In genomic region chr9:96383165-96383939, GRCh38 we compare ENCODE assay signal across 8 cellular contexts. TPM values are rescaled to one million over a fixed set of nuclear protein-coding genes. Genes with fewer than 3 reads are reported as not detected.
DNase-seq lines count a peak whose midpoint lies in the region; ATAC-seq, FAIRE-seq and TF ChIP-seq lines count a peak whose summit lies in the region.

Gene SLC35D2, minus strand, starts transcription at chr9:96383711. Its CDS starts 77 bp downstream, at chr9:96383634.

- no peak for FAIRE-seq in astrocyte (lab: Jason Lieb, UNC)

- H3K4me1 ChIP-seq in astrocyte (ENCODE audit: insufficient read depth, low read length), result peaks cover 6% of the 10 kb centered on the region
- peaks cover 3 to 41% (median 20%) of the 10 kb centered on the region in 9 donors for H3K4me1 ChIP-seq in heart right ventricle
- H3K4me1 ChIP-seq in osteoblast (ENCODE audit: insufficient read depth, low read length), result peaks cover 7% of the 10 kb centered on the region

- H3K27ac Mint-ChIP-seq in astrocyte (ENCODE audit: unreplicated experiment), result peak within 1 kb of the TSS; percentile 51

- H3K4me3 Mint-ChIP-seq in astrocyte (ENCODE audit: unreplicated experiment), result peak within 1 kb of the TSS; percentile 88

- H3K4me2 ChIP-seq in astrocyte (ENCODE audit: low read length) (peak within 1 kb of the TSS; percentile 93), osteoblast (ENCODE audit: insufficient read depth, low read length) (peak within 1 kb of the TSS; percentile 95)

- H3K79me2 ChIP-seq in astrocyte (ENCODE audit: insufficient read depth, low read length) (peaks cover 24% of the 10 kb centered on the region), osteoblast (ENCODE audit: insufficient read depth, low read length) (peaks cover 37% of the 10 kb centered on the region)

- TF ChIP-seq CTCF in astrocyte (IDR thresholded peaks at IDR 0.05; ENCODE audit: insufficient read depth, low read depth, low read length) (no peak), heart right ventricle (IDR thresholded peaks at IDR 0.05) (no peak), osteoblast (IDR thresholded peaks at IDR 0.05; ENCODE audit: extremely low read depth, low read depth, low read length) (no peak)

- H3K4me3 ChIP-seq in astrocyte (ENCODE audit: insufficient read depth, low read depth, low read length), result peak within 1 kb of the TSS; percentile 64
- H3K4me3 ChIP-seq in heart right ventricle, result peak within 1 kb of the TSS; percentile 59 to 88 (median 80)
- peak within 1 kb of the TSS; percentile 73 for H3K4me3 ChIP-seq in osteoblast (ENCODE audit: insufficient read depth, low read length)

- H3K27ac ChIP-seq in astrocyte (ENCODE audit: low read depth, low read length) (peak within 1 kb of the TSS; percentile 37), heart right ventricle (peak within 1 kb of the TSS; percentile 76 to 93 (median 88)), osteoblast (ENCODE audit: low read depth, low read length) (no peak within 1 kb of the TSS)

- H4K20me1 ChIP-seq in astrocyte (ENCODE audit: insufficient read depth, low read length) (peaks cover 15% of the 10 kb centered on the region), osteoblast (ENCODE audit: insufficient read depth, low read length) (no peaks in the 10 kb centered on the region)

- H3K36me3 ChIP-seq in astrocyte (ENCODE audit: insufficient read depth, low read length) (no peaks in the 10 kb centered on the region), heart right ventricle (peaks cover 0 to 7% (median 0%) of the 10 kb centered on the region in 9 donors), osteoblast (ENCODE audit: insufficient read depth, low read length) (no peaks in the 10 kb centered on the region)

- 0 to 1% methylated on average over 72 to 73 of the region's 73 CpGs for WGBS in heart right ventricle, 2 donors

- peak within 1 kb of the TSS; percentile 87 for H2AFZ ChIP-seq in astrocyte (ENCODE audit: low read depth, low read length)
- peak within 1 kb of the TSS; percentile 93 for H2AFZ ChIP-seq in osteoblast (ENCODE audit: low read length)

- H3K9me3 Mint-ChIP-seq in astrocyte (ENCODE audit: unreplicated experiment), result no peaks in the 10 kb centered on the region

- intact Hi-C loops in heart right ventricle (cut with DNase I), result loop anchor here in 3 of 10 donors (2.0 to 5.0 kb wide), 3 partner anchors 34 to 69 kb away; partner anchors contain the start of genes ZNF367 (in 3 of the 3) and HABP4 (in 1 of the 3)

- no peaks in the 10 kb centered on the region for H3K27me3 ChIP-seq in astrocyte (ENCODE audit: insufficient read depth, low read length)
- no peaks in the 10 kb centered on the region for H3K27me3 ChIP-seq in heart right ventricle
- H3K27me3 ChIP-seq in osteoblast (ENCODE audit: insufficient read depth, low read length), result no peaks in the 10 kb centered on the region

- ATAC-seq in heart right ventricle (peak; percentile 92 to 98 (median 96)), HG03521 (IDR thresholded peaks at IDR 0.05; ENCODE audit: unreplicated experiment) (no peak)

- no peaks in the 10 kb centered on the region for H3K27me3 Mint-ChIP-seq in astrocyte (ENCODE audit: low read depth, unreplicated experiment)

- H3K4me1 Mint-ChIP-seq in astrocyte (ENCODE audit: low read depth, unreplicated experiment), result peaks cover 17% of the 10 kb centered on the region

- peaks cover 5% of the 10 kb centered on the region for H3K36me3 Mint-ChIP-seq in astrocyte (ENCODE audit: low read depth, unreplicated experiment)

- DNase-seq in stimulated activated CD4-positive, alpha-beta T cell treated with anti-CD3 and anti-CD28 coated beads, Interleukin-15, amount 100 ng/mL, for 24 hours, result peak; percentile 27
- DNase-seq in stimulated activated CD4-positive, alpha-beta T cell treated with anti-CD3 and anti-CD28 coated beads, Interleukin-1b, Interleukin-23, amount 100 ng/mL, for 48 hours, result no peak
- DNase-seq in NCI-H510A (lab: John Stamatoyannopoulos, UW) (peak; percentile 22), astrocyte (ENCODE audit: low read depth) (peak; percentile 27), heart right ventricle (peak; percentile 65 to 76), osteoblast (ENCODE audit: insufficient read length, low spot score, missing footprints) (peak; percentile 96), GF-D8 (lab: John Stamatoyannopoulos, UW) (no peak)

- H3K9ac ChIP-seq in astrocyte (ENCODE audit: low read length), result peak within 1 kb of the TSS; percentile 75

- H3K9me3 ChIP-seq in astrocyte (ENCODE audit: insufficient read depth, low read depth, low read length), result no peaks in the 10 kb centered on the region
- no peaks in the 10 kb centered on the region for H3K9me3 ChIP-seq in heart right ventricle
- no peaks in the 10 kb centered on the region for H3K9me3 ChIP-seq in osteoblast (ENCODE audit: low read depth, low read length)

RNA-seq across cellular contexts. Expression of gene SLC35D2, which starts in this region (rescaled TPM):
- total RNA-seq in astrocyte (36.6 and 37.3 TPM in 2 replicates), heart right ventricle (10 to 100 TPM; 10.8 to 20.8 (median 13.2) TPM), osteoblast (18.5 and 18.6 TPM in 2 replicates)
- polyA plus RNA-seq in heart right ventricle, result 10 to 100 TPM; 11.5 to 16.2 TPM

Comparison
In these comparisons a context has a peak if more than half of its experiments do, and no peak if none do; other contexts are left out.
1. DNase-seq: peak in stimulated activated CD4-positive, alpha-beta T cell treated with anti-CD3 and anti-CD28 coated beads, Interleukin-15, amount 100 ng/mL, for 24 hours (single experiment), NCI-H510A (single experiment), astrocyte (single experiment), heart right ventricle (2 of 2) and osteoblast (single experiment); none in stimulated activated CD4-positive, alpha-beta T cell treated with anti-CD3 and anti-CD28 coated beads, Interleukin-1b, Interleukin-23, amount 100 ng/mL, for 48 hours (single experiment) and GF-D8 (single experiment).
2. Peak in every context shown above with its lines, with median percentiles within 50 percentile points of each other: H3K4me3 ChIP-seq.